In genomic region chr1:3475839-3476573, GRCh38 we compare ENCODE assay signal across 34 cellular contexts. TPM values are rescaled to one million over a fixed set of nuclear protein-coding genes. Genes with fewer than 3 reads are reported as not detected.
"Had no signal": no experiment of that assay in that cellular context is flagged by ENCODE, and none has a peak within 500 bp of the region (broad histone marks: within the 10 kb centered on the region; RNA-seq: fewer than 3 reads in every experiment).

No MANE protein-coding gene starts in this region.

- FAIRE-seq: islet of Langerhans, kidney, pancreas, urothelium cell line had no signal

- H3K4me3 Mint-ChIP-seq: immature natural killer cell; mesothelial cell of epicardium; naive B cell; natural killer cell; nephron progenitor cell; stimulated activated naive B cell treated with anti-CD40 and anti-IgM and Interleukin-4, amounts not matched to agents 10 μg/mL and 1 μg/mL and 100 μg/mL, for 72 hours had no signal

- H3K27ac ChIP-seq: heart left ventricle, left lung, lower lobe of right lung, pancreas, psoas muscle, stomach, testis, thyroid gland, transverse colon, upper lobe of right lung had no signal

- H3K9me3 ChIP-seq: heart left ventricle, left lung, lower lobe of right lung, pancreas, psoas muscle, stomach, testis, thyroid gland, transverse colon, upper lobe of right lung had no signal

- H3K27ac Mint-ChIP-seq: immature natural killer cell; mesothelial cell of epicardium; naive B cell; natural killer cell; nephron progenitor cell; stimulated activated naive B cell treated with anti-CD40 and anti-IgM and Interleukin-4, amounts not matched to agents 10 μg/mL and 1 μg/mL and 100 μg/mL, for 72 hours had no signal

- H3K4me1 Mint-ChIP-seq: immature natural killer cell; naive B cell; natural killer cell; stimulated activated naive B cell treated with anti-CD40 and anti-IgM and Interleukin-4, amounts not matched to agents 10 μg/mL and 1 μg/mL and 100 μg/mL, for 72 hours had no signal

- H3K9me3 Mint-ChIP-seq: immature natural killer cell; mesothelial cell of epicardium; naive B cell; natural killer cell; nephron progenitor cell; stimulated activated naive B cell treated with anti-CD40 and anti-IgM and Interleukin-4, amounts not matched to agents 10 μg/mL and 1 μg/mL and 100 μg/mL, for 72 hours had no signal

- H3K4me3 ChIP-seq: heart left ventricle, left lung, lower lobe of right lung, pancreas, psoas muscle, skin epidermis, stomach, testis, thyroid gland, transverse colon, upper lobe of right lung had no signal

- H3K27me3 ChIP-seq: heart left ventricle, pancreas, testis, thyroid gland, transverse colon, upper lobe of right lung had no signal

- ATAC-seq: heart left ventricle; left colon; left lung; lower lobe of right lung; natural killer cell; pancreas; psoas muscle; sciatic nerve; stimulated activated naive B cell treated with anti-CD40 and anti-IgM and Interleukin-4, amounts not matched to agents 10 μg/mL and 1 μg/mL and 100 μg/mL, for 72 hours; stimulated activated naive CD8-positive, alpha-beta T cell treated with anti-CD3 and anti-CD28 coated beads, Interleukin-15, Interleukin-2, amounts not matched to agents 100 U/mL and 50 U/mL, for 24 hours; upper lobe of right lung had no signal

- H3K36me3 ChIP-seq: heart left ventricle, left lung, lower lobe of right lung, thyroid gland, transverse colon, upper lobe of right lung had no signal

- H3K36me3 Mint-ChIP-seq: immature natural killer cell; naive B cell; natural killer cell; stimulated activated naive B cell treated with anti-CD40 and anti-IgM and Interleukin-4, amounts not matched to agents 10 μg/mL and 1 μg/mL and 100 μg/mL, for 72 hours had no signal

- H3K4me1 ChIP-seq: lower lobe of right lung, pancreas, thyroid gland had no signal

- DNase-seq: heart left ventricle; hypothalamus; immature natural killer cell; kidney; left colon; left lung; lower lobe of right lung; mammary epithelial cell; mesendoderm; naive B cell; natural killer cell; nephron progenitor cell; nucleus accumbens; posterior cingulate gyrus; psoas muscle; stimulated activated CD4-positive, alpha-beta T cell treated with anti-CD3 and anti-CD28 coated beads, Interleukin-12 subunit alpha, Interleukin-12 subunit beta, amount 100 ng/mL, for 4 hours; stimulated activated CD4-positive, alpha-beta T cell treated with anti-CD3 and anti-CD28 coated beads, Interleukin-15, amount 100 ng/mL, for 24 hours; stimulated activated CD4-positive, alpha-beta T cell treated with anti-CD3 and anti-CD28 coated beads, Interleukin-2, amount 100 ng/mL, for 24 hours; stimulated activated CD4-positive, alpha-beta T cell treated with anti-CD3 and anti-CD28 coated beads, Interleukin-4, amount 100 ng/mL, for 1 hour; stimulated activated naive B cell treated with anti-CD40 and anti-IgM and Interleukin-4, amounts not matched to agents 10 μg/mL and 1 μg/mL and 100 μg/mL, for 72 hours; stimulated activated naive CD8-positive, alpha-beta T cell treated with anti-CD3 and anti-CD28 coated beads, Interleukin-15, Interleukin-2, amounts not matched to agents 100 U/mL and 50 U/mL, for 24 hours; stomach; testis; thyroid gland; transverse colon; upper lobe of right lung had no signal

RNA-seq across cellular contexts. Expression of gene ARHGEF16, which starts 21.5 kb away (rescaled TPM):
- total RNA-seq: mononuclear cell, natural killer cell, osteoblast had no signal
- polyA plus RNA-seq: immature natural killer cell had no signal
